Comparison of ENCODE assay signal across 8 cellular contexts in genomic region chr7:150986099-150986512, GRCh38. TPM values are rescaled to one million over a fixed set of nuclear protein-coding genes. Genes with fewer than 3 reads are reported as not detected.
A peak's percentile ranks its signal among the peaks of the same experiment; 100 is the strongest.
DNase-seq lines count a peak whose midpoint lies in the region; ATAC-seq and TF ChIP-seq lines count a peak whose summit lies in the region.

No MANE protein-coding gene starts in this region.

- H3K27ac Mint-ChIP-seq in IgD-negative memory B cell = peak overlapping the region in 2 of 3 donors; percentile 81 to 92
- H3K27ac Mint-ChIP-seq in activated naive CD8-positive, alpha-beta T cell = peak overlapping the region; percentile 12

- H3K9me3 Mint-ChIP-seq in IgD-negative memory B cell = peaks cover 5 to 14% (median 14%) of the 10 kb centered on the region in 3 donors
- peaks cover 14% of the 10 kb centered on the region for H3K9me3 Mint-ChIP-seq in activated naive CD8-positive, alpha-beta T cell (ENCODE audit: low read depth)

- peaks cover 47% of the 10 kb centered on the region for H3K27me3 Mint-ChIP-seq in IgD-negative memory B cell
- peaks cover 9% of the 10 kb centered on the region for H3K27me3 Mint-ChIP-seq in activated naive CD8-positive, alpha-beta T cell

- no peak overlapping the region for H3K4me3 Mint-ChIP-seq in IgD-negative memory B cell
- H3K4me3 Mint-ChIP-seq in activated naive CD8-positive, alpha-beta T cell = no peak overlapping the region

- intact Hi-C loops in right cardiac atrium (cut with DNase I) = loop anchor here in 3 of 4 donors (1.0 to 10.0 kb wide), 4 partner anchors 23 to 211 kb away; no protein-coding TSS in a partner anchor
- intact Hi-C loops in spleen (cut with DNase I; ENCODE audit: low total_unique reads) = loop anchor here (2.0 kb wide), 1 partner anchor 87 kb away; no protein-coding TSS in a partner anchor
- intact Hi-C loops in lower leg skin (cut with DNase I; ENCODE audit: low total_unique reads) = loop anchor here (10.0 kb wide), 1 partner anchor 81 kb away; no protein-coding TSS in a partner anchor

- TF ChIP-seq POLR2A in spleen (IDR thresholded peaks at IDR 0.05) (no peak), lower leg skin (IDR thresholded peaks at IDR 0.05) (no peak)

- H3K36me3 ChIP-seq in DND-41 (ENCODE audit: insufficient read depth, low read length) (no peaks in the 10 kb centered on the region), spleen (no peaks in the 10 kb centered on the region)

- H3K4me1 ChIP-seq in DND-41 (ENCODE audit: insufficient read depth, low read length) = peaks cover 11% of the 10 kb centered on the region
- H3K4me1 ChIP-seq in right cardiac atrium (ENCODE audit: control insufficient read depth, insufficient read depth, low read length) = peaks cover 2% of the 10 kb centered on the region
- H3K4me1 ChIP-seq in spleen = peaks cover 9 to 50% (median 37%) of the 10 kb centered on the region in 6 donors

- H3K9ac ChIP-seq in DND-41 (ENCODE audit: low read depth, low read length) = no peak overlapping the region

- no peaks in the 10 kb centered on the region for H3K79me2 ChIP-seq in DND-41 (ENCODE audit: insufficient read depth, low read length)

- H3K4me3 ChIP-seq in DND-41 (ENCODE audit: low read depth in 1 of 2, low read length in 2 of 2) = no peak overlapping the region
- H3K4me3 ChIP-seq in right cardiac atrium (ENCODE audit: low read length) = no peak overlapping the region
- no peak overlapping the region for H3K4me3 ChIP-seq in spleen
- H3K4me3 ChIP-seq in lower leg skin (ENCODE audit: low read depth, poor library complexity, severe bottlenecking) = no peak overlapping the region

- TF ChIP-seq CTCF in DND-41 (IDR thresholded peaks at IDR 0.05; ENCODE audit: borderline replicate concordance, extremely low read depth, low read length, poor library complexity, severe bottlenecking) (peak; percentile 80), spleen (IDR thresholded peaks at IDR 0.05 in 8 of 11, conservative IDR thresholded peaks at IDR 0.05 in 3 of 11) (peak in 10 of 11 experiments; percentile 31 to 83 (median 69)), lower leg skin (IDR thresholded peaks at IDR 0.05) (no peak)

- H3K36me3 Mint-ChIP-seq in IgD-negative memory B cell = no peaks in the 10 kb centered on the region
- H3K36me3 Mint-ChIP-seq in activated naive CD8-positive, alpha-beta T cell = peaks cover 9% of the 10 kb centered on the region

- H3K9me3 ChIP-seq in DND-41 (ENCODE audit: insufficient read depth, low read length, severe bottlenecking) = no peaks in the 10 kb centered on the region
- no peaks in the 10 kb centered on the region for H3K9me3 ChIP-seq in right cardiac atrium (ENCODE audit: control insufficient read depth, low read length)
- peaks cover 0 to 16% (median 12%) of the 10 kb centered on the region in 8 donors for H3K9me3 ChIP-seq in spleen

- peaks cover 17% of the 10 kb centered on the region for H3K27me3 ChIP-seq in DND-41 (ENCODE audit: insufficient read depth, low read length, poor library complexity)
- H3K27me3 ChIP-seq in right cardiac atrium (ENCODE audit: control insufficient read depth, insufficient read depth) = no peaks in the 10 kb centered on the region
- H3K27me3 ChIP-seq in spleen (replicated peaks in 1 of 7) = peaks cover 0 to 73% (median 8%) of the 10 kb centered on the region in 7 donors

- H4K20me1 ChIP-seq in DND-41 (ENCODE audit: insufficient read depth, low read length) = peaks cover 13% of the 10 kb centered on the region

- peak; percentile 62 for DNase-seq in DND-41
- DNase-seq in RPMI7951 (ENCODE audit: low read depth) = peak; percentile 44
- peak; percentile 64 to 86 (median 79) for DNase-seq in right cardiac atrium
- DNase-seq in spleen = no peak
- no peak for DNase-seq in lower leg skin (ENCODE audit: low spot score in 2 of 2)

- WGBS in right cardiac atrium = 9% methylated on average over 16 of the region's 16 CpGs
- WGBS in spleen, 5 donors = 8 to 13% (median 10%) methylated on average over 9 to 16 of the region's 16 CpGs
- WGBS in lower leg skin, 2 donors = 12 to 13% methylated on average over 14 to 16 of the region's 16 CpGs

- no peak overlapping the region for H2AFZ ChIP-seq in DND-41 (ENCODE audit: low read depth, low read length)

- ATAC-seq in DND-41 (ENCODE audit: insufficient read depth, low read depth) (peak; percentile 66), right cardiac atrium (peak; percentile 10 to 20), HG02970 (IDR thresholded peaks at IDR 0.05; ENCODE audit: low FRiP score, unreplicated experiment) (no peak)

- no peak overlapping the region for H3K4me2 ChIP-seq in DND-41 (ENCODE audit: insufficient read depth, low read length)

- no peak overlapping the region for H3K27ac ChIP-seq in DND-41 (ENCODE audit: low read length)
- no peak overlapping the region for H3K27ac ChIP-seq in right cardiac atrium (ENCODE audit: low read length)
- no peak overlapping the region for H3K27ac ChIP-seq in spleen

- peaks cover 6 to 20% (median 9%) of the 10 kb centered on the region in 3 donors for H3K4me1 Mint-ChIP-seq in IgD-negative memory B cell
- H3K4me1 Mint-ChIP-seq in activated naive CD8-positive, alpha-beta T cell (ENCODE audit: low read depth) = peaks cover 26% of the 10 kb centered on the region

RNA-seq across cellular contexts. Expression of gene NOS3, which starts 4.7 kb away (rescaled TPM):
- polyA plus RNA-seq in IgD-negative memory B cell = 2.0 TPM
- 0.12 and 0.39 TPM in 2 replicates for total RNA-seq in RPMI7951 (2014; rRNA removed; shearing (Covaris generic))
- total RNA-seq in right cardiac atrium = 10 to 100 TPM; 20.5 to 80.4 (median 24.7) TPM
- polyA plus RNA-seq in right cardiac atrium = 13.5 TPM
- 100 to 1,000 TPM; 106 to 455 (median 187) TPM for total RNA-seq in spleen
- polyA plus RNA-seq in spleen = 10 to 100 TPM; 11.9 to 81.1 (median 28.4) TPM
- 1 to 10 TPM; 4.0 to 8.9 (median 5.8) TPM for total RNA-seq in lower leg skin

RNA-seq across cellular contexts. Expression of gene KCNH2, which starts 8.0 kb away (rescaled TPM):
- polyA plus RNA-seq in IgD-negative memory B cell = 2.5 TPM
- total RNA-seq in RPMI7951 (2014; rRNA removed; shearing (Covaris generic)) = not detected in 2 replicates
- total RNA-seq in right cardiac atrium = 100 to 1,000 TPM; 113 to 163 (median 126) TPM
- 132 TPM for polyA plus RNA-seq in right cardiac atrium
- 1 to 10 TPM; 1.6 to 5.1 (median 2.8) TPM for total RNA-seq in spleen
- 1 to 10 TPM in 2 of 3 donors, under 1 TPM in 1; 0.67 to 2.5 (median 1.3) TPM for polyA plus RNA-seq in spleen
- total RNA-seq in lower leg skin = 1 to 10 TPM in 1 of 4 donors, under 1 TPM in 3; 0.15 to 1.1 (median 0.36) TPM

RNA-seq across cellular contexts. Expression of gene ATG9B, which starts 38.2 kb away (rescaled TPM):
- polyA plus RNA-seq in IgD-negative memory B cell (11.2 TPM), right cardiac atrium (0.43 TPM), spleen (1 to 10 TPM; 1.8 to 3.7 (median 1.9) TPM)
- total RNA-seq in RPMI7951 (2014; rRNA removed; shearing (Covaris generic)) = 0.24 TPM in 1 of 2 replicates, not detected in the other
- total RNA-seq in right cardiac atrium (under 1 TPM in 2 of 4 donors, not detected in 2; 0.18 to 0.23 TPM), spleen (1 to 10 TPM in 6 of 7 donors, under 1 TPM in 1; 0.66 to 3.8 (median 2.8) TPM), lower leg skin (100 to 1,000 TPM in 1 of 4 donors, 10 to 100 TPM in 3; 47.6 to 125 (median 59.8) TPM)

RNA-seq across cellular contexts. Expression of gene ABCB8, which starts 42.1 kb away (rescaled TPM):
- polyA plus RNA-seq in IgD-negative memory B cell (21.6 TPM), right cardiac atrium (19.6 TPM), spleen (10 to 100 TPM; 12.9 to 21.1 (median 17.2) TPM)
- total RNA-seq in RPMI7951 (2014; rRNA removed; shearing (Covaris generic)) = 26.9 and 27.8 TPM in 2 replicates
- total RNA-seq in right cardiac atrium (10 to 100 TPM; 20.9 to 24.5 (median 23.4) TPM), spleen (10 to 100 TPM; 22.5 to 42.6 (median 29.1) TPM), lower leg skin (10 to 100 TPM; 22.9 to 35.2 (median 27.6) TPM)

Comparison
In these comparisons a context has a peak if more than half of its experiments do, and no peak if none do; other contexts are left out.
1. DNase-seq: peak in DND-41 (single experiment), RPMI7951 (single experiment) and right cardiac atrium (3 of 3); none in spleen (single experiment) and lower leg skin (0 of 2).
2. CTCF ChIP-seq: peak in DND-41 (single experiment) and spleen (10 of 11); none in lower leg skin (0 of 3).
3. RNA of gene KCNH2, which starts 8.0 kb away (total RNA-seq): 113 to 163 TPM in right cardiac atrium; 1.6 to 5.1 TPM in spleen, 0.15 to 1.1 TPM in lower leg skin and not detected in RPMI7951; every median in the first group is over 10 times any median in the second.
4. RNA of gene ATG9B, which starts 38.2 kb away (total RNA-seq): 47.6 to 125 TPM in lower leg skin; 0.66 to 3.8 TPM in spleen, 0.24 TPM in RPMI7951 and 0.18 to 0.23 TPM in right cardiac atrium; every median in the first group is over 10 times any median in the second.